Comparison of ENCODE assay signal across 30 cellular contexts in genomic region chr17:71063127-71063526, GRCh38.
"Had no signal": no experiment of that assay in that cellular context is flagged by ENCODE, and none has a peak within 500 bp of the region (broad histone marks: within the 10 kb centered on the region; RNA-seq: fewer than 3 reads in every experiment).

No MANE protein-coding gene starts in this region.

- H3K4me2 ChIP-seq: neural progenitor cell had no signal

- H3K36me3 Mint-ChIP-seq: naive B cell; natural killer cell treated with Interleukin-12 subunit alpha and Interleukin-12 subunit beta and Interleukin-15 and Interleukin-18, amount 100 ng/mL, for 72 hours; neural progenitor cell had no signal

- FAIRE-seq: endometrium, islet of Langerhans, small intestine had no signal

- H3K27ac ChIP-seq: esophagus squamous epithelium, heart right ventricle, left lung, neural progenitor cell, parathyroid adenoma, right lobe of liver, suprapubic skin, transverse colon, upper lobe of right lung, uterus had no signal

- ATAC-seq: effector memory CD8-positive, alpha-beta T cell; heart right ventricle; left cardiac atrium; left lung; natural killer cell treated with Interleukin-12 subunit alpha and Interleukin-12 subunit beta and Interleukin-15 and Interleukin-18, amount 100 ng/mL, for 72 hours; right lobe of liver; stimulated activated naive CD8-positive, alpha-beta T cell treated with anti-CD3 and anti-CD28 coated beads, Interleukin-15, amount 100 ng/mL, for 72 hours; upper lobe of right lung had no signal

- H3K27ac Mint-ChIP-seq: effector memory CD8-positive, alpha-beta T cell; naive B cell; natural killer cell treated with Interleukin-12 subunit alpha and Interleukin-12 subunit beta and Interleukin-15 and Interleukin-18, amount 100 ng/mL, for 72 hours; neural progenitor cell; progenitor cell of endocrine pancreas; stimulated activated naive CD8-positive, alpha-beta T cell treated with anti-CD3 and anti-CD28 coated beads, Interleukin-15, amount 100 ng/mL, for 72 hours had no signal

- H3K27me3 ChIP-seq: esophagus squamous epithelium, heart right ventricle, left lung, neural progenitor cell, right lobe of liver, suprapubic skin, transverse colon, upper lobe of right lung had no signal

- H3K36me3 ChIP-seq: esophagus squamous epithelium, heart right ventricle, left lung, neural progenitor cell, right lobe of liver, suprapubic skin, transverse colon, upper lobe of right lung, uterus had no signal

- H3K4me1 ChIP-seq: heart right ventricle, left lung, neural progenitor cell, parathyroid adenoma, right lobe of liver, suprapubic skin, transverse colon, upper lobe of right lung, uterus had no signal

- H3K9me3 ChIP-seq: esophagus squamous epithelium, right lobe of liver, suprapubic skin, transverse colon, upper lobe of right lung, uterus had no signal

- H3K4me3 ChIP-seq: esophagus squamous epithelium, heart right ventricle, left lung, neural progenitor cell, right lobe of liver, suprapubic skin, transverse colon, upper lobe of right lung, uterus had no signal

- H2AFZ ChIP-seq: neural progenitor cell, parathyroid adenoma had no signal

- H3K4me3 Mint-ChIP-seq: effector memory CD8-positive, alpha-beta T cell; naive B cell; natural killer cell treated with Interleukin-12 subunit alpha and Interleukin-12 subunit beta and Interleukin-15 and Interleukin-18, amount 100 ng/mL, for 72 hours; neural progenitor cell; stimulated activated naive CD8-positive, alpha-beta T cell treated with anti-CD3 and anti-CD28 coated beads, Interleukin-15, amount 100 ng/mL, for 72 hours had no signal

- H3K4me1 Mint-ChIP-seq: naive B cell; stimulated activated naive CD8-positive, alpha-beta T cell treated with anti-CD3 and anti-CD28 coated beads, Interleukin-15, amount 100 ng/mL, for 72 hours had no signal

- H3K27me3 Mint-ChIP-seq: effector memory CD8-positive, alpha-beta T cell; naive B cell; natural killer cell treated with Interleukin-12 subunit alpha and Interleukin-12 subunit beta and Interleukin-15 and Interleukin-18, amount 100 ng/mL, for 72 hours; progenitor cell of endocrine pancreas; stimulated activated naive CD8-positive, alpha-beta T cell treated with anti-CD3 and anti-CD28 coated beads, Interleukin-15, amount 100 ng/mL, for 72 hours had no signal

- DNase-seq: cortex of kidney; effector memory CD8-positive, alpha-beta T cell; erythroblast; esophagus squamous epithelium; foreskin melanocyte; glutamatergic neuron; heart right ventricle; hippocampal formation; left cardiac atrium; left lung; mammary epithelial cell; mesendoderm; naive B cell; right lobe of liver; small intestine; stimulated activated CD4-positive, alpha-beta T cell treated with anti-CD3 and anti-CD28 coated beads, Interleukin-15, amount 100 ng/mL, for 24 hours; stimulated activated CD4-positive, alpha-beta T cell treated with anti-CD3 and anti-CD28 coated beads, Interleukin-2, amount 100 ng/mL, for 48 hours; stimulated activated CD8-positive, alpha-beta memory T cell treated with anti-CD3 and anti-CD28 coated beads, Interleukin-4, amount 100 ng/mL, for 48 hours; stimulated activated naive CD4-positive, alpha-beta T cell; stimulated activated naive CD8-positive, alpha-beta T cell treated with anti-CD3 and anti-CD28 coated beads, Interleukin-15, amount 100 ng/mL, for 72 hours; transverse colon; upper lobe of right lung; uterus had no signal

- H3K79me2 ChIP-seq: parathyroid adenoma had no signal
